8 cellular contexts compared by ENCODE assay signal in genomic region chr17:35087731-35088646, GRCh38. TPM values are rescaled to one million over a fixed set of nuclear protein-coding genes. Genes with fewer than 3 reads are reported as not detected.
DNase-seq lines count a peak whose midpoint lies in the region; FAIRE-seq and TF ChIP-seq lines count a peak whose summit lies in the region.

No MANE protein-coding gene starts in this region.

- no peaks in the 10 kb centered on the region for H3K36me3 ChIP-seq in skeletal muscle tissue (ENCODE audit: control insufficient read depth in 3 of 3, insufficient read depth in 3 of 3, low read length in 3 of 3)

- no peaks in the 10 kb centered on the region for H3K9me3 ChIP-seq in skeletal muscle tissue (ENCODE audit: control insufficient read depth in 3 of 3, low read length in 3 of 3)

- peak overlapping the region; percentile 82 to 85 (median 84) for H3K9ac ChIP-seq in skeletal muscle tissue (ENCODE audit: low read depth in 1 of 3, low read length in 3 of 3)

- FAIRE-seq in islet of Langerhans (lab: Jason Lieb, UNC): peak; percentile 13

- TF ChIP-seq CTCF in HL-60 (IDR thresholded peaks at IDR 0.05; ENCODE audit: insufficient read depth, low read length): no peak

- H3K4me3 ChIP-seq in HL-60 (replicated peaks; ENCODE audit: insufficient read depth, low read length) (peak overlapping the region; percentile 91), skeletal muscle tissue (ENCODE audit: low read length in 3 of 3) (peak overlapping the region; percentile 86 to 90 (median 87))

- DNase-seq in stimulated activated CD4-positive, alpha-beta T cell treated with anti-CD3 and anti-CD28 coated beads, Interleukin-15, amount 100 ng/mL, for 24 hours: peak; percentile 31
- no peak for DNase-seq in stimulated activated CD4-positive, alpha-beta T cell treated with anti-CD3 and anti-CD28 coated beads, Interleukin-1b, Interleukin-23, amount 100 ng/mL, for 48 hours
- DNase-seq in HL-60 (ENCODE audit: low read depth in 1 of 2, low spot score in 1 of 2) (peak; percentile 51 to 54), T-helper 2 cell (peak in 4 of 5 experiments; percentile 6 to 63 (median 22)), cerebellar cortex (ENCODE audit: low spot score) (peak; percentile 59), HuH-7.5 (ENCODE audit: low spot score) (no peak)

- peaks cover 11 to 21% (median 13%) of the 10 kb centered on the region in 3 donors for H3K4me1 ChIP-seq in skeletal muscle tissue (ENCODE audit: control insufficient read depth in 3 of 3, insufficient read depth in 3 of 3, low read length in 3 of 3)

- H3K27me3 ChIP-seq in HL-60 (ENCODE audit: insufficient read depth, poor library complexity, severe bottlenecking) (no peaks in the 10 kb centered on the region), skeletal muscle tissue (ENCODE audit: control insufficient read depth in 3 of 3, insufficient read depth in 3 of 3, low read length in 3 of 3) (no peaks in the 10 kb centered on the region)

- H3K27ac ChIP-seq in HL-60 (replicated peaks) (peak overlapping the region; percentile 79), skeletal muscle tissue (ENCODE audit: low read depth, low read length) (peak overlapping the region; percentile 45)

RNA-seq across cellular contexts. Expression of gene RFFL, which starts 24.5 kb away (rescaled TPM):
- 2.1 TPM for total RNA-seq in skeletal muscle tissue

RNA-seq across cellular contexts. Expression of gene RAD51D, which starts 31.7 kb away (rescaled TPM):
- 3.7 TPM for total RNA-seq in skeletal muscle tissue

RNA-seq across cellular contexts. Expression of gene FNDC8, which starts 33.4 kb away (rescaled TPM):
- not detected for total RNA-seq in skeletal muscle tissue

RNA-seq across cellular contexts. Expression of gene NLE1, which starts 54.1 kb away (rescaled TPM):
- total RNA-seq in skeletal muscle tissue: 13.6 TPM

RNA-seq across cellular contexts. Expression of gene UNC45B, which starts 59.6 kb away (rescaled TPM):
- 146 TPM for total RNA-seq in skeletal muscle tissue

Comparison
In these comparisons a context has a peak if more than half of its experiments do, and no peak if none do; other contexts are left out.
1. DNase-seq: peak in stimulated activated CD4-positive, alpha-beta T cell treated with anti-CD3 and anti-CD28 coated beads, Interleukin-15, amount 100 ng/mL, for 24 hours (single experiment), HL-60 (2 of 2), T-helper 2 cell (4 of 5) and cerebellar cortex (single experiment); none in stimulated activated CD4-positive, alpha-beta T cell treated with anti-CD3 and anti-CD28 coated beads, Interleukin-1b, Interleukin-23, amount 100 ng/mL, for 48 hours (single experiment) and HuH-7.5 (single experiment).